Comparison of ENCODE assay signal across 8 cellular contexts in genomic region chr14:55581011-55581806, GRCh38. TPM values are rescaled to one million over a fixed set of nuclear protein-coding genes. Genes with fewer than 3 reads are reported as not detected.
DNase-seq lines count a peak whose midpoint lies in the region; TF ChIP-seq lines count a peak whose summit lies in the region.

No MANE protein-coding gene starts in this region.

- H3K27me3 Mint-ChIP-seq in glutamatergic neuron (ENCODE audit: unreplicated experiment): peaks cover 8% of the 10 kb centered on the region

- no peaks in the 10 kb centered on the region for H3K27me3 ChIP-seq in Peyer's patch
- H3K27me3 ChIP-seq in osteoblast (ENCODE audit: insufficient read depth, low read length): no peaks in the 10 kb centered on the region

- H3K9me3 ChIP-seq in Peyer's patch (no peaks in the 10 kb centered on the region), osteoblast (ENCODE audit: low read depth, low read length) (no peaks in the 10 kb centered on the region)

- H3K27ac ChIP-seq in Peyer's patch (peak overlapping the region; percentile 86 to 93 (median 89)), osteoblast (ENCODE audit: low read depth, low read length) (peak overlapping the region; percentile 30)

- H4K20me1 ChIP-seq in osteoblast (ENCODE audit: insufficient read depth, low read length): peaks cover 39% of the 10 kb centered on the region

- H3K4me3 Mint-ChIP-seq in glutamatergic neuron (ENCODE audit: unreplicated experiment): peak overlapping the region; percentile 89

- peak overlapping the region; percentile 43 for H2AFZ ChIP-seq in osteoblast (ENCODE audit: low read length)

- DNase-seq in EH (ENCODE audit: low read depth) (peak; percentile 50), HFF-Myc (ENCODE audit: extremely low read depth, low read depth) (no peak), Peyer's patch (peak; percentile 50 to 64 (median 60)), activated gamma-delta T cell treated with Interleukin-2 at 50 U/mL for 16 hours (peak; percentile 30), glutamatergic neuron (peak; percentile 51), osteoblast (ENCODE audit: insufficient read length, low spot score, missing footprints) (peak; percentile 73), ureter (ENCODE audit: low spot score) (peak; percentile 52), amniotic stem cell (lab: John Stamatoyannopoulos, UW) (no peak)

- peaks cover 17% of the 10 kb centered on the region for H3K4me1 Mint-ChIP-seq in glutamatergic neuron (ENCODE audit: low read depth, unreplicated experiment)

- peak overlapping the region; percentile 71 for H3K27ac Mint-ChIP-seq in glutamatergic neuron (ENCODE audit: unreplicated experiment)

- peaks cover 59% of the 10 kb centered on the region for H3K79me2 ChIP-seq in osteoblast (ENCODE audit: insufficient read depth, low read length)

- peaks cover 11% of the 10 kb centered on the region for H3K9me3 Mint-ChIP-seq in glutamatergic neuron (ENCODE audit: unreplicated experiment)

- H3K4me2 ChIP-seq in osteoblast (ENCODE audit: insufficient read depth, low read length): peak overlapping the region; percentile 89

- peaks cover 0 to 49% (median 6%) of the 10 kb centered on the region in 4 donors for H3K4me1 ChIP-seq in Peyer's patch
- peaks cover 38% of the 10 kb centered on the region for H3K4me1 ChIP-seq in osteoblast (ENCODE audit: insufficient read depth, low read length)

- TF ChIP-seq POLR2A in Peyer's patch (IDR thresholded peaks at IDR 0.05): peak in 1 of 2 donors; percentile 1

- H3K36me3 Mint-ChIP-seq in glutamatergic neuron (ENCODE audit: unreplicated experiment): no peaks in the 10 kb centered on the region

- TF ChIP-seq CTCF in HFF-Myc (IDR thresholded peaks at IDR 0.05; ENCODE audit: low read depth, low read length, missing control alignments) (no peak), Peyer's patch (IDR thresholded peaks at IDR 0.05) (no peak), glutamatergic neuron (IDR thresholded peaks at IDR 0.05; ENCODE audit: partially characterized antibody, unreplicated experiment) (no peak), osteoblast (IDR thresholded peaks at IDR 0.05; ENCODE audit: extremely low read depth, low read depth, low read length) (no peak)

- H3K4me3 ChIP-seq in HFF-Myc (replicated peaks; ENCODE audit: low read depth, low read length) (peak overlapping the region; percentile 81), Peyer's patch (peak overlapping the region; percentile 65 to 100 (median 96)), osteoblast (ENCODE audit: insufficient read depth, low read length) (peak overlapping the region; percentile 88)

- H3K36me3 ChIP-seq in Peyer's patch (no peaks in the 10 kb centered on the region), osteoblast (ENCODE audit: insufficient read depth, low read length) (no peaks in the 10 kb centered on the region)

RNA-seq across cellular contexts. Expression of gene KTN1, which starts 1.2 kb away (rescaled TPM):
- 100 to 1,000 TPM in 2 of 4 donors, 10 to 100 TPM in 2; 81.2 to 193 (median 106) TPM for total RNA-seq in Peyer's patch
- total RNA-seq in glutamatergic neuron (ENCODE audit: unreplicated experiment): 108 TPM
- 172 and 177 TPM in 2 replicates for total RNA-seq in osteoblast
- 226 TPM for total RNA-seq in ureter

Comparison
In these comparisons a context has a peak if more than half of its experiments do, and no peak if none do; other contexts are left out.
1. DNase-seq: peak in EH (single experiment), Peyer's patch (3 of 3), activated gamma-delta T cell treated with Interleukin-2 at 50 U/mL for 16 hours (single experiment), glutamatergic neuron (single experiment), osteoblast (single experiment) and ureter (single experiment); none in HFF-Myc (single experiment) and amniotic stem cell (single experiment).
2. Peak in every context shown above with its lines, with median percentiles within 50 percentile points of each other: H3K4me3 ChIP-seq.